1 cellular context compared by ENCODE assay signal in genomic region chr3:148708409-148708808, GRCh38.
TF ChIP-seq lines count a peak whose summit lies in the region.

No MANE protein-coding gene starts in this region.

TF ChIP-seq in GM23338, 12 proteins besides CTCF, POLR2A, EP300 and RAD21 (continued from another document):
- TF ChIP-seq, protein P1, sequence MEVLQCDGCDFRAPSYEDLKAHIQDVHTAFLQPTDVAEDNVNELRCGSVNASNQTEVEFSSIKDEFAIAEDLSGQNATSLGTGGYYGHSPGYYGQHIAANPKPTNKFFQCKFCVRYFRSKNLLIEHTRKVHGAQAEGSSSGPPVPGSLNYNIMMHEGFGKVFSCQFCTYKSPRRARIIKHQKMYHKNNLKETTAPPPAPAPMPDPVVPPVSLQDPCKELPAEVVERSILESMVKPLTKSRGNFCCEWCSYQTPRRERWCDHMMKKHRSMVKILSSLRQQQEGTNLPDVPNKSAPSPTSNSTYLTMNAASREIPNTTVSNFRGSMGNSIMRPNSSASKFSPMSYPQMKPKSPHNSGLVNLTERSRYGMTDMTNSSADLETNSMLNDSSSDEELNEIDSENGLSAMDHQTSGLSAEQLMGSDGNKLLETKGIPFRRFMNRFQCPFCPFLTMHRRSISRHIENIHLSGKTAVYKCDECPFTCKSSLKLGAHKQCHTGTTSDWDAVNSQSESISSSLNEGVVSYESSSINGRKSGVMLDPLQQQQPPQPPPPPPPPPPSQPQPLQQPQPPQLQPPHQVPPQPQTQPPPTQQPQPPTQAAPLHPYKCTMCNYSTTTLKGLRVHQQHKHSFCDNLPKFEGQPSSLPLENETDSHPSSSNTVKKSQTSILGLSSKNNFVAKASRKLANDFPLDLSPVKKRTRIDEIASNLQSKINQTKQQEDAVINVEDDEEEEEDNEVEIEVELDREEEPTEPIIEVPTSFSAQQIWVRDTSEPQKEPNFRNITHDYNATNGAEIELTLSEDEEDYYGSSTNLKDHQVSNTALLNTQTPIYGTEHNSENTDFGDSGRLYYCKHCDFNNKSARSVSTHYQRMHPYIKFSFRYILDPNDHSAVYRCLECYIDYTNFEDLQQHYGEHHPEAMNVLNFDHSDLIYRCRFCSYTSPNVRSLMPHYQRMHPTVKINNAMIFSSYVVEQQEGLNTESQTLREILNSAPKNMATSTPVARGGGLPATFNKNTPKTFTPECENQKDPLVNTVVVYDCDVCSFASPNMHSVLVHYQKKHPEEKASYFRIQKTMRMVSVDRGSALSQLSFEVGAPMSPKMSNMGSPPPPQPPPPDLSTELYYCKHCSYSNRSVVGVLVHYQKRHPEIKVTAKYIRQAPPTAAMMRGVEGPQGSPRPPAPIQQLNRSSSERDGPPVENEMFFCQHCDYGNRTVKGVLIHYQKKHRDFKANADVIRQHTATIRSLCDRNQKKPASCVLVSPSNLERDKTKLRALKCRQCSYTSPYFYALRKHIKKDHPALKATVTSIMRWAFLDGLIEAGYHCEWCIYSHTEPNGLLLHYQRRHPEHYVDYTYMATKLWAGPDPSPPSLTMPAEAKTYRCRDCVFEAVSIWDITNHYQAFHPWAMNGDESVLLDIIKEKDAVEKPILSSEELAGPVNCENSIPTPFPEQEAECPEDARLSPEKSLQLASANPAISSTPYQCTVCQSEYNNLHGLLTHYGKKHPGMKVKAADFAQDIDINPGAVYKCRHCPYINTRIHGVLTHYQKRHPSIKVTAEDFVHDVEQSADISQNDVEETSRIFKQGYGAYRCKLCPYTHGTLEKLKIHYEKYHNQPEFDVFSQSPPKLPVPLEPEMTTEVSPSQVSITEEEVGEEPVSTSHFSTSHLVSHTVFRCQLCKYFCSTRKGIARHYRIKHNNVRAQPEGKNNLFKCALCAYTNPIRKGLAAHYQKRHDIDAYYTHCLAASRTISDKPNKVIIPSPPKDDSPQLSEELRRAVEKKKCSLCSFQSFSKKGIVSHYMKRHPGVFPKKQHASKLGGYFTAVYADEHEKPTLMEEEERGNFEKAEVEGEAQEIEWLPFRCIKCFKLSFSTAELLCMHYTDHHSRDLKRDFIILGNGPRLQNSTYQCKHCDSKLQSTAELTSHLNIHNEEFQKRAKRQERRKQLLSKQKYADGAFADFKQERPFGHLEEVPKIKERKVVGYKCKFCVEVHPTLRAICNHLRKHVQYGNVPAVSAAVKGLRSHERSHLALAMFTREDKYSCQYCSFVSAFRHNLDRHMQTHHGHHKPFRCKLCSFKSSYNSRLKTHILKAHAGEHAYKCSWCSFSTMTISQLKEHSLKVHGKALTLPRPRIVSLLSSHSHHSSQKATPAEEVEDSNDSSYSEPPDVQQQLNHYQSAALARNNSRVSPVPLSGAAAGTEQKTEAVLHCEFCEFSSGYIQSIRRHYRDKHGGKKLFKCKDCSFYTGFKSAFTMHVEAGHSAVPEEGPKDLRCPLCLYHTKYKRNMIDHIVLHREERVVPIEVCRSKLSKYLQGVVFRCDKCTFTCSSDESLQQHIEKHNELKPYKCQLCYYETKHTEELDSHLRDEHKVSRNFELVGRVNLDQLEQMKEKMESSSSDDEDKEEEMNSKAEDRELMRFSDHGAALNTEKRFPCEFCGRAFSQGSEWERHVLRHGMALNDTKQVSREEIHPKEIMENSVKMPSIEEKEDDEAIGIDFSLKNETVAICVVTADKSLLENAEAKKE (CRISPR knock-in tag; IDR thresholded peaks at IDR 0.05) = no peak
- no peak for TF ChIP-seq CREB1 (CRISPR knock-in tag; IDR thresholded peaks at IDR 0.05; ENCODE audit: low read depth)
- TF ChIP-seq REST (IDR thresholded peaks at IDR 0.05; ENCODE audit: unreplicated experiment) = no peak
- no peak for TF ChIP-seq ZNF114 (CRISPR knock-in tag; IDR thresholded peaks at IDR 0.05)
- no peak for TF ChIP-seq POLR2AphosphoS5 (IDR thresholded peaks at IDR 0.05; ENCODE audit: low read depth)
- no peak for TF ChIP-seq ZNF331 (CRISPR knock-in tag; IDR thresholded peaks at IDR 0.05; ENCODE audit: low read depth)
TF ChIP-seq in GM23338: peak in this region for 0.
